27 cellular contexts compared by ENCODE assay signal in genomic region chr12:113924341-113924740, GRCh38.
"Had no signal": no experiment of that assay in that cellular context is flagged by ENCODE, and none has a peak within 500 bp of the region (broad histone marks: within the 10 kb centered on the region; RNA-seq: fewer than 3 reads in every experiment).

No MANE protein-coding gene starts in this region.

- H3K27ac ChIP-seq: neural progenitor cell, ovary, parathyroid adenoma, psoas muscle, right lobe of liver, sigmoid colon, stomach, thoracic aorta, thyroid gland, tibial nerve, upper lobe of left lung, vagina had no signal

- H3K4me3 Mint-ChIP-seq: naive thymus-derived CD4-positive, alpha-beta T cell; nephron; neural progenitor cell; stimulated activated memory B cell treated with anti-CD40 and anti-IgM and Interleukin-4, amounts not matched to agents 10 μg/mL and 1 μg/mL and 100 μg/mL, for 72 hours had no signal

- H2AFZ ChIP-seq: neural progenitor cell, parathyroid adenoma had no signal

- ATAC-seq: naive thymus-derived CD4-positive, alpha-beta T cell; psoas muscle; right cardiac atrium; stimulated activated memory B cell treated with anti-CD40 and anti-IgM and Interleukin-4, amounts not matched to agents 10 μg/mL and 1 μg/mL and 100 μg/mL, for 72 hours; stimulated activated naive CD8-positive, alpha-beta T cell treated with anti-CD3 and anti-CD28 coated beads, Interleukin-15, Interleukin-2, amounts not matched to agents 100 U/mL and 50 U/mL, for 24 hours had no signal

- DNase-seq: naive thymus-derived CD4-positive, alpha-beta T cell; occipital lobe; ovary; posterior cingulate gyrus; psoas muscle; right cardiac atrium; right lobe of liver; sigmoid colon; small intestine; stimulated activated CD4-positive, alpha-beta T cell treated with anti-CD3 and anti-CD28 coated beads, Interleukin-15, amount 100 ng/mL, for 24 hours; stimulated activated CD4-positive, alpha-beta T cell treated with anti-CD3 and anti-CD28 coated beads, Interleukin-2, amount 100 ng/mL, for 24 hours; stimulated activated CD4-positive, alpha-beta T cell treated with anti-CD3 and anti-CD28 coated beads, Interleukin-2, amount 100 ng/mL, for 48 hours; stimulated activated CD4-positive, alpha-beta T cell treated with anti-CD3 and anti-CD28 coated beads, Interleukin-4, amount 100 ng/mL, for 24 hours; stimulated activated naive CD4-positive, alpha-beta T cell; stimulated activated naive CD8-positive, alpha-beta T cell treated with anti-CD3 and anti-CD28 coated beads, Interleukin-15, Interleukin-2, amounts not matched to agents 100 U/mL and 50 U/mL, for 24 hours; stomach; thyroid gland; trophoblast cell; upper lobe of left lung had no signal

- H3K9ac ChIP-seq: neural progenitor cell, parathyroid adenoma had no signal

- H3K9me3 ChIP-seq: ovary, psoas muscle, right lobe of liver, sigmoid colon, stomach, thoracic aorta, thyroid gland, tibial nerve, upper lobe of left lung, vagina had no signal

- H3K4me1 ChIP-seq: parathyroid adenoma, psoas muscle, right lobe of liver, sigmoid colon, stomach, thyroid gland, tibial nerve, upper lobe of left lung, vagina had no signal

- H3K4me1 Mint-ChIP-seq: nephron; stimulated activated memory B cell treated with anti-CD40 and anti-IgM and Interleukin-4, amounts not matched to agents 10 μg/mL and 1 μg/mL and 100 μg/mL, for 72 hours had no signal

- H3K27ac Mint-ChIP-seq: naive thymus-derived CD4-positive, alpha-beta T cell; nephron; neural progenitor cell; progenitor cell of endocrine pancreas; stimulated activated memory B cell treated with anti-CD40 and anti-IgM and Interleukin-4, amounts not matched to agents 10 μg/mL and 1 μg/mL and 100 μg/mL, for 72 hours had no signal

- H3K36me3 ChIP-seq: neural progenitor cell, ovary had no signal

- H3K9me3 Mint-ChIP-seq: nephron; neural progenitor cell; stimulated activated memory B cell treated with anti-CD40 and anti-IgM and Interleukin-4, amounts not matched to agents 10 μg/mL and 1 μg/mL and 100 μg/mL, for 72 hours had no signal

- H3K27me3 ChIP-seq: neural progenitor cell, ovary, right lobe of liver, sigmoid colon, stomach, thyroid gland, tibial nerve, upper lobe of left lung, vagina had no signal

- H3K79me2 ChIP-seq: parathyroid adenoma had no signal

- H3K27me3 Mint-ChIP-seq: naive thymus-derived CD4-positive, alpha-beta T cell; progenitor cell of endocrine pancreas; stimulated activated memory B cell treated with anti-CD40 and anti-IgM and Interleukin-4, amounts not matched to agents 10 μg/mL and 1 μg/mL and 100 μg/mL, for 72 hours had no signal

- H3K4me2 ChIP-seq: neural progenitor cell had no signal

- H3K4me3 ChIP-seq: neural progenitor cell, ovary, psoas muscle, right lobe of liver, sigmoid colon, stomach, thoracic aorta, thyroid gland, tibial nerve, upper lobe of left lung, vagina had no signal
